ENCODE assay signal across 1 cellular context in genomic region chr6:154236646-154237236, GRCh38.
TF ChIP-seq lines count a peak whose summit lies in the region.

No MANE protein-coding gene starts in this region.

TF ChIP-seq in GM23338, 12 proteins besides CTCF, POLR2A, EP300 and RAD21 (continued from another document):
- no peak for TF ChIP-seq EZH2phosphoT487 (IDR thresholded peaks at IDR 0.05; ENCODE audit: unreplicated experiment)
- TF ChIP-seq POLR2AphosphoS5 (IDR thresholded peaks at IDR 0.05; ENCODE audit: low read depth): no peak
- no peak for TF ChIP-seq EZH2 (IDR thresholded peaks at IDR 0.05; ENCODE audit: low read depth, unreplicated experiment)
- TF ChIP-seq NANOG (IDR thresholded peaks at IDR 0.05; ENCODE audit: borderline replicate concordance): no peak
- no peak for TF ChIP-seq JUNB (IDR thresholded peaks at IDR 0.05; ENCODE audit: unreplicated experiment)
- TF ChIP-seq ZNF462 (CRISPR knock-in tag; IDR thresholded peaks at IDR 0.05): no peak
- no peak for TF ChIP-seq ZNF331 (CRISPR knock-in tag; IDR thresholded peaks at IDR 0.05; ENCODE audit: low read depth)
- TF ChIP-seq REST (IDR thresholded peaks at IDR 0.05; ENCODE audit: unreplicated experiment): no peak
- TF ChIP-seq CREB1 (CRISPR knock-in tag; IDR thresholded peaks at IDR 0.05; ENCODE audit: low read depth): no peak
- TF ChIP-seq ETS1 (IDR thresholded peaks at IDR 0.05): no peak
- TF ChIP-seq ZNF114 (CRISPR knock-in tag; IDR thresholded peaks at IDR 0.05): no peak
TF ChIP-seq in GM23338: peak in this region for 0.
